ENCODE assay signal across 1 cellular context in genomic region chr18:35136248-35136647, GRCh38.
A peak's percentile ranks its signal among the peaks of the same experiment; 100 is the strongest.
TF ChIP-seq lines count a peak whose summit lies in the region.

No MANE protein-coding gene starts in this region.

TF ChIP-seq in K562, 482 proteins besides CTCF, POLR2A, EP300 and RAD21 (continued from another document and continues in another):
- TF ChIP-seq ZNF277 (CRISPR knock-in tag; IDR thresholded peaks at IDR 0.05; ENCODE audit: borderline replicate concordance) (no peak), ATF7 (IDR thresholded peaks at IDR 0.05) (peak; percentile 50; the same call in 1 of the 2 replicates), NCOA2 (IDR thresholded peaks at IDR 0.05; ENCODE audit: partially characterized antibody in 2 of 2) (no peak), EHMT2 (IDR thresholded peaks at IDR 0.05) (peak; percentile 58; the same call in 1 of the 2 replicates), NFXL1 (CRISPR knock-in tag; IDR thresholded peaks at IDR 0.05) (no peak), JUN (IDR thresholded peaks at IDR 0.05; ENCODE audit: borderline replicate concordance, low read depth, low read length) (0 out of 2 replicates have a peak, but pooled peaks have one; percentile 65), JUN (CRISPR knock-in tag; IDR thresholded peaks at IDR 0.05; ENCODE audit: borderline replicate concordance) (no peak), ATF2 (CRISPR knock-in tag; IDR thresholded peaks at IDR 0.05) (no peak), ETS1 (conservative IDR thresholded peaks at IDR 0.05; ENCODE audit: control insufficient read depth, low read depth, low read length) (no peak), TCFL5 (CRISPR knock-in tag; conservative IDR thresholded peaks at IDR 0.05) (no peak), MAZ (CRISPR knock-in tag; conservative IDR thresholded peaks at IDR 0.05 in 1 of 2, IDR thresholded peaks at IDR 0.05 in 1 of 2) (no peak; a peak in 1 of 4 replicates), CSDE1 (IDR thresholded peaks at IDR 0.05) (no peak), TEAD4 (IDR thresholded peaks at IDR 0.05; ENCODE audit: low read length) (peak; percentile 81), TEAD4 (CRISPR knock-in tag; IDR thresholded peaks at IDR 0.05; ENCODE audit: borderline replicate concordance) (no peak), SETDB1 (IDR thresholded peaks at IDR 0.05; ENCODE audit: low read length) (no peak), TRIM25 (IDR thresholded peaks at IDR 0.05; ENCODE audit: borderline replicate concordance) (no peak), SMAD2 (IDR thresholded peaks at IDR 0.05; ENCODE audit: low read depth, low read length) (no peak), ZNF696 (CRISPR knock-in tag; conservative IDR thresholded peaks at IDR 0.05) (no peak), RBM14 (IDR thresholded peaks at IDR 0.05; ENCODE audit: borderline replicate concordance, insufficient read depth, low read depth, low read length) (no peak), POLR2AphosphoS5 (IDR thresholded peaks at IDR 0.05; ENCODE audit: control insufficient read depth, insufficient read depth, low read depth, low read length) (peak; percentile 54; the same call in 1 of the 2 replicates), TCF7L2 (IDR thresholded peaks at IDR 0.05; ENCODE audit: low read depth, low read length) (no peak), ELF1 (tag; IDR thresholded peaks at IDR 0.05) (no peak), RBM25 (IDR thresholded peaks at IDR 0.05; ENCODE audit: low read depth, low read length, severe bottlenecking) (no peak), ETV1 (tag; conservative IDR thresholded peaks at IDR 0.05; ENCODE audit: low read depth) (no peak), ZNF436 (CRISPR knock-in tag; IDR thresholded peaks at IDR 0.05) (no peak), BHLHE40 (IDR thresholded peaks at IDR 0.05; ENCODE audit: low read length) (no peak), ZFP30 (CRISPR knock-in tag; IDR thresholded peaks at IDR 0.05; ENCODE audit: borderline replicate concordance) (no peak), HES1 (IDR thresholded peaks at IDR 0.05; ENCODE audit: low read depth) (no peak), SP2 (IDR thresholded peaks at IDR 0.05; ENCODE audit: extremely low read depth, low read depth, low read length, poor library complexity, severe bottlenecking) (no peak), STAT5A (IDR thresholded peaks at IDR 0.05; ENCODE audit: borderline replicate concordance, low read length) (0 out of 2 replicates have a peak, but pooled peaks have one; percentile 35), ZNF76 (CRISPR knock-in tag; IDR thresholded peaks at IDR 0.05; ENCODE audit: borderline replicate concordance) (no peak), HMBOX1 (IDR thresholded peaks at IDR 0.05) (peak; percentile 91), EZH2 (IDR thresholded peaks at IDR 0.05; ENCODE audit: borderline replicate concordance, low read depth, low read length) (no peak), NR0B1 (IDR thresholded peaks at IDR 0.05; ENCODE audit: partially characterized antibody) (no peak), ZNF217 (CRISPR knock-in tag; IDR thresholded peaks at IDR 0.05) (no peak), ZFP1 (CRISPR knock-in tag; IDR thresholded peaks at IDR 0.05) (no peak), ZFP91 (CRISPR knock-in tag; IDR thresholded peaks at IDR 0.05) (no peak), IRF2 (CRISPR knock-in tag; IDR thresholded peaks at IDR 0.05) (no peak), DEAF1 (CRISPR knock-in tag; IDR thresholded peaks at IDR 0.05) (peak; percentile 27; the same call in 1 of the 2 replicates), ZKSCAN8 (CRISPR knock-in tag; IDR thresholded peaks at IDR 0.05) (no peak), LARP7 (IDR thresholded peaks at IDR 0.05) (no peak), ZNF583 (CRISPR knock-in tag; IDR thresholded peaks at IDR 0.05) (no peak), CHAMP1 (IDR thresholded peaks at IDR 0.05) (no peak), ZNF586 (CRISPR knock-in tag; conservative IDR thresholded peaks at IDR 0.05) (no peak), ZNF282 (CRISPR knock-in tag; IDR thresholded peaks at IDR 0.05) (no peak), STAT5B (CRISPR knock-in tag; IDR thresholded peaks at IDR 0.05) (no peak), NEUROD1 (IDR thresholded peaks at IDR 0.05; ENCODE audit: borderline replicate concordance, low read depth, low read length, partially characterized antibody) (no peak), ZNF668 (CRISPR knock-in tag; IDR thresholded peaks at IDR 0.05) (no peak), COPS2 (conservative IDR thresholded peaks at IDR 0.05) (no peak), MTA3 (IDR thresholded peaks at IDR 0.05; ENCODE audit: borderline replicate concordance) (peak; percentile 74; the same call in 1 of the 2 replicates), MITF (IDR thresholded peaks at IDR 0.05) (no peak), TAF1 (IDR thresholded peaks at IDR 0.05; ENCODE audit: control insufficient read depth, extremely low read depth, insufficient read depth, low read length, severe bottlenecking) (no peak), ZNF507 (tag; conservative IDR thresholded peaks at IDR 0.05) (no peak), SMARCA5 (IDR thresholded peaks at IDR 0.05) (no peak)
